Comparison of ENCODE assay signal across 12 cellular contexts in genomic region chr21:34995979-34996303, GRCh38. TPM values are rescaled to one million over a fixed set of nuclear protein-coding genes. Genes with fewer than 3 reads are reported as not detected.
DNase-seq lines count a peak whose midpoint lies in the region; ATAC-seq and TF ChIP-seq lines count a peak whose summit lies in the region.
"Had no signal": no experiment of that assay in that cellular context is flagged by ENCODE, and none has a peak within 500 bp of the region (broad histone marks: within the 10 kb centered on the region; RNA-seq: fewer than 3 reads in every experiment).

No MANE protein-coding gene starts in this region.

- H3K9me3 ChIP-seq in BLaER1 treated with 17β-estradiol and CSF1 and Interleukin-3, amounts not matched to agents 10 nM and 100 nM (replicated peaks in 1 of 11), result no peaks in the 10 kb centered on the region
- H3K9me3 ChIP-seq in CD8-positive, alpha-beta memory T cell (ENCODE audit: low read length), result no peaks in the 10 kb centered on the region
- H3K9me3 ChIP-seq in osteoblast (ENCODE audit: low read depth, low read length), result no peaks in the 10 kb centered on the region

- H3K27me3 ChIP-seq in BLaER1 treated with 17β-estradiol and CSF1 and Interleukin-3, amounts not matched to agents 10 nM and 100 nM, result no peaks in the 10 kb centered on the region
- no peaks in the 10 kb centered on the region for H3K27me3 ChIP-seq in CD8-positive, alpha-beta memory T cell (ENCODE audit: insufficient read depth, low read length, poor library complexity, severe bottlenecking)
- no peaks in the 10 kb centered on the region for H3K27me3 ChIP-seq in osteoblast (ENCODE audit: insufficient read depth, low read length)

- H3K36me3 ChIP-seq in BLaER1 treated with 17β-estradiol and CSF1 and Interleukin-3, amounts not matched to agents 10 nM and 100 nM, result peaks cover 0 to 97% (median 68%) of the 10 kb centered on the region in 11 experiments; a peak in 15 of 22 replicates
- H3K36me3 ChIP-seq in CD8-positive, alpha-beta memory T cell (ENCODE audit: insufficient read depth, low read length), result no peaks in the 10 kb centered on the region
- H3K36me3 ChIP-seq in osteoblast (ENCODE audit: insufficient read depth, low read length), result no peaks in the 10 kb centered on the region

- peaks cover 54 to 73% (median 69%) of the 10 kb centered on the region in 3 donors for H3K4me1 Mint-ChIP-seq in CD8-positive, alpha-beta memory T cell
- peaks cover 76% of the 10 kb centered on the region for H3K4me1 Mint-ChIP-seq in dendritic cell treated with granulocyte-macrophage colony-stimulating factor and Interleukin-4, amounts not matched to agents 40 ng/mL and 50 ng/mL, for 4 days (ENCODE audit: low read depth)

- H3K36me3 Mint-ChIP-seq in CD8-positive, alpha-beta memory T cell, result peaks cover 0 to 33% (median 12%) of the 10 kb centered on the region in 3 donors
- H3K36me3 Mint-ChIP-seq in dendritic cell treated with granulocyte-macrophage colony-stimulating factor and Interleukin-4, amounts not matched to agents 40 ng/mL and 50 ng/mL, for 4 days (ENCODE audit: low read depth), result peaks cover 41% of the 10 kb centered on the region

- no peak overlapping the region for H3K4me3 ChIP-seq in BLaER1 treated with 17β-estradiol and CSF1 and Interleukin-3, amounts not matched to agents 10 nM and 100 nM
- no peak overlapping the region for H3K4me3 ChIP-seq in CD8-positive, alpha-beta memory T cell (ENCODE audit: low read length)
- H3K4me3 ChIP-seq in osteoblast (ENCODE audit: insufficient read depth, low read length), result no peak overlapping the region

- no peaks in the 10 kb centered on the region for H3K27me3 Mint-ChIP-seq in CD8-positive, alpha-beta memory T cell
- H3K27me3 Mint-ChIP-seq in dendritic cell treated with granulocyte-macrophage colony-stimulating factor and Interleukin-4, amounts not matched to agents 40 ng/mL and 50 ng/mL, for 4 days, result no peaks in the 10 kb centered on the region

- no peak for TF ChIP-seq CTCF in osteoblast (IDR thresholded peaks at IDR 0.05; ENCODE audit: extremely low read depth, low read depth, low read length)

- H3K9me3 Mint-ChIP-seq in CD8-positive, alpha-beta memory T cell, result no peaks in the 10 kb centered on the region
- no peaks in the 10 kb centered on the region for H3K9me3 Mint-ChIP-seq in dendritic cell treated with granulocyte-macrophage colony-stimulating factor and Interleukin-4, amounts not matched to agents 40 ng/mL and 50 ng/mL, for 4 days

- CTCF ChIA-PET in CD8-positive, alpha-beta memory T cell (lab: Charles Lee), result no interaction called here

- H3K27ac ChIP-seq in BLaER1 treated with 17β-estradiol and CSF1 and Interleukin-3, amounts not matched to agents 10 nM and 100 nM, result peak overlapping the region in 7 of 11 experiments; percentile 2 to 53 (median 30); a peak in 9 of 22 replicates
- H3K27ac ChIP-seq in CD8-positive, alpha-beta memory T cell (ENCODE audit: low read depth, low read length), result peak overlapping the region; percentile 17
- peak overlapping the region; percentile 67 for H3K27ac ChIP-seq in osteoblast (ENCODE audit: low read depth, low read length)

- POLR2A ChIA-PET in CD8-positive, alpha-beta memory T cell (lab: Charles Lee), result no interaction called here

- H3K4me2 ChIP-seq in BLaER1 treated with 17β-estradiol and CSF1 and Interleukin-3, amounts not matched to agents 10 nM and 100 nM, result peak overlapping the region in 7 of 11 experiments; percentile 4 to 47 (median 20); a peak in 10 of 22 replicates
- H3K4me2 ChIP-seq in osteoblast (ENCODE audit: insufficient read depth, low read length), result peak overlapping the region; percentile 34

- no peak for ATAC-seq in GM21737 (IDR thresholded peaks at IDR 0.05; ENCODE audit: unreplicated experiment)

- H3K4me1 ChIP-seq in BLaER1 treated with 17β-estradiol and CSF1 and Interleukin-3, amounts not matched to agents 10 nM and 100 nM, result peaks cover 44 to 100% (median 91%) of the 10 kb centered on the region in 10 experiments
- H3K4me1 ChIP-seq in CD8-positive, alpha-beta memory T cell (ENCODE audit: insufficient read depth, low read length), result peaks cover 84% of the 10 kb centered on the region
- H3K4me1 ChIP-seq in osteoblast (ENCODE audit: insufficient read depth, low read length), result peaks cover 32% of the 10 kb centered on the region

- peak overlapping the region in 3 of 7 donors; percentile 43 to 65 (median 57) for H3K4me3 Mint-ChIP-seq in CD8-positive, alpha-beta memory T cell
- no peak overlapping the region for H3K4me3 Mint-ChIP-seq in dendritic cell treated with granulocyte-macrophage colony-stimulating factor and Interleukin-4, amounts not matched to agents 40 ng/mL and 50 ng/mL, for 4 days

- H2AFZ ChIP-seq in osteoblast (ENCODE audit: low read length), result peak overlapping the region; percentile 28

- H4K20me1 ChIP-seq in BLaER1 treated with 17β-estradiol and CSF1 and Interleukin-3, amounts not matched to agents 10 nM and 100 nM, result peaks cover 6 to 99% (median 69%) of the 10 kb centered on the region in 11 experiments; a peak in 18 of 22 replicates
- H4K20me1 ChIP-seq in osteoblast (ENCODE audit: insufficient read depth, low read length), result no peaks in the 10 kb centered on the region

- peak overlapping the region; percentile 44 to 91 (median 78) for H3K27ac Mint-ChIP-seq in CD8-positive, alpha-beta memory T cell
- peak overlapping the region; percentile 53 for H3K27ac Mint-ChIP-seq in dendritic cell treated with granulocyte-macrophage colony-stimulating factor and Interleukin-4, amounts not matched to agents 40 ng/mL and 50 ng/mL, for 4 days

- H3K79me2 ChIP-seq in osteoblast (ENCODE audit: insufficient read depth, low read length), result peaks cover 19% of the 10 kb centered on the region

- intact Hi-C loops in dendritic cell treated with granulocyte-macrophage colony-stimulating factor and Interleukin-4, amounts not matched to agents 40 ng/mL and 50 ng/mL, for 4 days (cut with micrococcal nuclease), result no loop called here

- H3K9ac ChIP-seq in BLaER1 treated with 17β-estradiol and CSF1 and Interleukin-3, amounts not matched to agents 10 nM and 100 nM, result no peak overlapping the region

- DNase-seq in CD8-positive, alpha-beta memory T cell, result no peak
- DNase-seq in osteoblast (ENCODE audit: insufficient read length, low spot score, missing footprints), result no peak
- DNase-seq in NCI-H1436 treated with DMSO at 0.1 percent for 48 hours (lab: John Stamatoyannopoulos, UW), result no peak
- no peak for DNase-seq in KG1 (lab: John Stamatoyannopoulos, UW)
- DNase-seq: hippocampal formation; KBM-7; NCI-H1417 treated with DMSO at 0.1 percent for 48 hours; NCI-H2227 treated with DMSO at 0.1 percent for 48 hours; stimulated activated CD4-positive, alpha-beta T cell treated with anti-CD3 and anti-CD28 coated beads, Interleukin-12 subunit alpha, Interleukin-12 subunit beta, amount 100 ng/mL, for 4 hours had no signal

RNA-seq across cellular contexts. Expression of gene RUNX1, which starts 53.2 kb away (rescaled TPM):
- 10 to 100 TPM; 40.3 to 41.5 TPM for total RNA-seq in CD8-positive, alpha-beta memory T cell
- 22.0 TPM for polyA plus RNA-seq in CD8-positive, alpha-beta memory T cell
- 40.9 and 60.4 TPM in 2 replicates for total RNA-seq in osteoblast

Comparison
In these comparisons a context has a peak if more than half of its experiments do, and no peak if none do; other contexts are left out.
1. H3K27ac ChIP-seq: peak in every context shown above with its lines; median percentile 67 in osteoblast; 30 in BLaER1 treated with 17β-estradiol and CSF1 and Interleukin-3, amounts not matched to agents 10 nM and 100 nM; 17 in CD8-positive, alpha-beta memory T cell.